10 cellular contexts compared by ENCODE assay signal in the genomic region with DNA sequence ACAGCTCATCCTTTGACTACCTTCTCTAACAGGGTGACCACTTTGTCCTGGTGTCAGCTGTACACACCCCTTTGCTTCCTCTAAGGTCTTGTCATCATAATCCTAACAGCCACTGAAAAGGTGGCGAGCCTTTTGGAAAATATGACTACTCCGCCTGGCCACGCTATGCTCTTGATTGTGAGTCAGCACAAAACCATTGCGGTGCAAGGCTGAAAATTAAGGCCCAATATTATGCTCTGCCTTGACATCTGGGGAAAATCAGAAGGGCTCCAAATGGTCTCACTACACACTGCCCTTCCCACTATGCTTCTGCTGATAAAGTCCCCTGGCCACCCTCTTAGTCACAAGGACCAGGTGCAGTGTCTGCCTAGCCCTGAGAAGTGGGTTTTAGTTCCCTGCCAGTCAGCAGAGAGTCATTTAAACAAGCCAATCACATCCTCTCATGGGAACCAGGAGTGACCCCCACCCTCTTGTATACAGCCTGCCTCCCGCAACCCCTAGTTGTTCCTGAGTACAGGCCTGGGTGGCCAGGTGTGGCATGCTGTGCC. TPM values are rescaled to one million over a fixed set of nuclear protein-coding genes. Genes with fewer than 3 reads are reported as not detected.
DNase-seq lines count a peak whose midpoint lies in the region; ATAC-seq and TF ChIP-seq lines count a peak whose summit lies in the region.
"Had no signal": no experiment of that assay in that cellular context is flagged by ENCODE, and none has a peak within 500 bp of the region (broad histone marks: within the 10 kb centered on the region; RNA-seq: fewer than 3 reads in every experiment).

No MANE protein-coding gene starts in this region.

- TF ChIP-seq CTCF in RWPE2 (IDR thresholded peaks at IDR 0.05; ENCODE audit: poor library complexity, severe bottlenecking): no peak
- no peak for TF ChIP-seq CTCF in fibroblast of the aortic adventitia (IDR thresholded peaks at IDR 0.05; ENCODE audit: insufficient read depth, low read length)
- no peak for TF ChIP-seq CTCF in colonic mucosa (IDR thresholded peaks at IDR 0.05)

- H3K4me1 ChIP-seq in RWPE2 (ENCODE audit: insufficient read depth, poor library complexity, severe bottlenecking): peaks cover 17% of the 10 kb centered on the region
- no peaks in the 10 kb centered on the region for H3K4me1 ChIP-seq in colonic mucosa

- peak; percentile 62 for DNase-seq in ACHN
- DNase-seq in RWPE2 (ENCODE audit: low spot score): no peak
- DNase-seq in fibroblast of the aortic adventitia (ENCODE audit: low read depth): peak; percentile 71
- DNase-seq in colonic mucosa: no peak
- DNase-seq in cerebellar nuclear complex (lab: John Stamatoyannopoulos, UW): no peak
- no peak for DNase-seq in middle frontal gyrus (ENCODE audit: extremely low spot score, low spot score)
- DNase-seq: NCI-H2029; stimulated activated naive CD4-positive, alpha-beta T cell had no signal

- intact Hi-C loops in colonic mucosa (cut with DNase I): no loop called here

- H3K36me3 ChIP-seq in RWPE2 (ENCODE audit: low read depth) (peaks cover 32% of the 10 kb centered on the region), colonic mucosa (no peaks in the 10 kb centered on the region)

- ATAC-seq in GM19035 (IDR thresholded peaks at IDR 0.05; ENCODE audit: unreplicated experiment): peak; percentile 74
- peak; percentile 64 for ATAC-seq in RWPE2 (ENCODE audit: low read depth)
- ATAC-seq in GM19324 (IDR thresholded peaks at IDR 0.05; ENCODE audit: low FRiP score, unreplicated experiment): no peak

- H3K27me3 ChIP-seq in RWPE2 (ENCODE audit: insufficient read depth, poor library complexity, severe bottlenecking) (no peaks in the 10 kb centered on the region), colonic mucosa (no peaks in the 10 kb centered on the region)

- in situ Hi-C loops in ACHN (cut with HindIII; ENCODE audit: low pct_ligation_motif_present, low pct_unique_long_range_greater_than_20kb, low sequenced_read_pairs): no loop called here

- H3K27ac ChIP-seq in RWPE2 (ENCODE audit: poor library complexity, severe bottlenecking) (peak overlapping the region; percentile 39), colonic mucosa (no peak overlapping the region)

- H3K4me3 ChIP-seq in RWPE2 (ENCODE audit: severe bottlenecking): no peak overlapping the region
- H3K4me3 ChIP-seq in fibroblast of the aortic adventitia (ENCODE audit: low read depth, low read length): no peak overlapping the region
- no peak overlapping the region for H3K4me3 ChIP-seq in colonic mucosa

- no peak overlapping the region for H3K9ac ChIP-seq in colonic mucosa (ENCODE audit: low read depth in 2 of 2, low read length in 2 of 2)

- no peaks in the 10 kb centered on the region for H3K9me3 ChIP-seq in RWPE2 (ENCODE audit: severe bottlenecking)
- H3K9me3 ChIP-seq in colonic mucosa: no peaks in the 10 kb centered on the region

RNA-seq across cellular contexts. Expression of a gene that starts 34.3 kb away (rescaled TPM):
- total RNA-seq in fibroblast of the aortic adventitia (ENCODE audit: low replicate concordance): 12.5 and 13.1 TPM in 2 replicates
- total RNA-seq in colonic mucosa: 10 to 100 TPM in 1 of 2 donors, 1 to 10 TPM in 1; 9.8 to 21.8 TPM

RNA-seq across cellular contexts. Expression of a gene that starts 34.7 kb away (rescaled TPM):
- total RNA-seq in fibroblast of the aortic adventitia (ENCODE audit: low replicate concordance): 31.4 and 98.6 TPM in 2 replicates
- 10 to 100 TPM; 36.4 to 62.2 TPM for total RNA-seq in colonic mucosa

Comparison
In these comparisons a context has a peak if more than half of its experiments do, and no peak if none do; other contexts are left out.
1. DNase-seq: peak in ACHN (single experiment) and fibroblast of the aortic adventitia (single experiment); none in RWPE2 (single experiment), colonic mucosa (single experiment), cerebellar nuclear complex (0 of 2) and middle frontal gyrus (single experiment).